In the genomic region with DNA sequence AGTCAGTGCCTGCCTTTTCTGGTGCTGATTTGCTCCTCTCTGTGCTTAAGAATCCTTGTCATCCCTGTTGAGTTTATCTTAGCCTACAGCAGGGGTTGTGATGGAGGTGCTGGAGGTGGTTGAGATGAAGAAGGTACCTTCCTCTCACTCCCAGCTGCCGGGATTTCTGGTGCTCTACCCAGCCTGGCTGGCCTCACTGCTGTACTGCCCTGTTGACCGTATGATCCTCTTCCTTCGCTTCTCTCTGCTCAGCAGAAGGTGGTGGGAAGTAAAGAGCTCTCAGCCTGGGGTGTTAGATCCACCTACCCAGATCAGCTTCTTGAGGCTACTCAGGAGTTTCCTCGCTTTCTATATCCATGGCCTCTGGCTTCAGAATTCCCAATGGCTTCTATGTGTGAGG, we compare ENCODE assay signal across 21 cellular contexts.
"Had no signal": no experiment of that assay in that cellular context is flagged by ENCODE, and none has a peak within 500 bp of the region (broad histone marks: within the 10 kb centered on the region; RNA-seq: fewer than 3 reads in every experiment).

No MANE protein-coding gene starts in this region.

- H3K9me3 ChIP-seq: left lung, ovary, psoas muscle, suprapubic skin, transverse colon, upper lobe of right lung, vagina had no signal

- H3K4me1 ChIP-seq: transverse colon had no signal

- H3K27ac ChIP-seq: left lung, ovary, psoas muscle, skin epidermis, suprapubic skin, transverse colon, upper lobe of right lung, vagina had no signal

- H3K36me3 ChIP-seq: left lung, ovary, suprapubic skin, transverse colon, upper lobe of right lung, vagina had no signal

- ATAC-seq: effector memory CD8-positive, alpha-beta T cell; left lung; naive thymus-derived CD8-positive, alpha-beta T cell; psoas muscle; right cardiac atrium; stimulated activated naive B cell treated with anti-CD40 and anti-IgM and Interleukin-4, amounts not matched to agents 10 μg/mL and 1 μg/mL and 100 μg/mL, for 72 hours; stimulated activated naive CD8-positive, alpha-beta T cell treated with anti-CD3 and anti-CD28 coated beads, Interleukin-15, amount 100 ng/mL, for 72 hours; upper lobe of right lung had no signal

- H3K4me3 ChIP-seq: left lung, ovary, psoas muscle, skin epidermis, suprapubic skin, transverse colon, upper lobe of right lung, vagina had no signal

- H3K27me3 ChIP-seq: left lung, ovary, transverse colon, upper lobe of right lung, vagina had no signal

- DNase-seq: cortex of kidney; effector memory CD8-positive, alpha-beta T cell; kidney; left lung; mesendoderm; naive thymus-derived CD8-positive, alpha-beta T cell; nephron progenitor cell; occipital lobe; ovary; posterior cingulate gyrus; psoas muscle; right cardiac atrium; stimulated activated CD4-positive, alpha-beta T cell treated with anti-CD3 and anti-CD28 coated beads, Interleukin-15, amount 100 ng/mL, for 24 hours; stimulated activated CD4-positive, alpha-beta T cell treated with anti-CD3 and anti-CD28 coated beads, Interleukin-2, amount 100 ng/mL, for 48 hours; stimulated activated naive B cell treated with anti-CD40 and anti-IgM and Interleukin-4, amounts not matched to agents 10 μg/mL and 1 μg/mL and 100 μg/mL, for 72 hours; stimulated activated naive CD8-positive, alpha-beta T cell treated with anti-CD3 and anti-CD28 coated beads, Interleukin-15, amount 100 ng/mL, for 72 hours; transverse colon; upper lobe of right lung had no signal
